ENCODE assay signal across 15 cellular contexts in the genomic region with DNA sequence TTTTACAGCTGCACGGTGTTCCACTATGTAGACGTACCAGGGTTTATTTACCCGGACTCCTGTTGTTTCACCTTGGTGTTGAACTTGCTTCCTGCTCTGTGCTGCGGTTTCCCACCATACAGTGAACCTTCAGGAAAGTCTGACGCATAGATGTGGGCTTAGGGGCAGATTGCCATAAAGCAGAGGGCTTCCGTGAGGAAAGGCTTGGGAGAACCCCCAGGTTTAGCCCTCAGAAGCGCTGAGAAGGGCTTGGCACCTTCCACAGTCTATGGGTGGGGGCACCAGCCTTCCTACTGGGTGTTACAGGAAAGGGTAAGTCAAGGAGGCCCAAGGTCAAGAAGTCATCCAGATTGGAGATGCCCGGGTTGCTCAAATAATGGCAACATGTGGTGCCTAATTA. TPM values are rescaled to one million over a fixed set of nuclear protein-coding genes. Genes with fewer than 3 reads are reported as not detected.
DNase-seq lines count a peak whose midpoint lies in the region; TF ChIP-seq lines count a peak whose summit lies in the region.
"Had no signal": no experiment of that assay in that cellular context is flagged by ENCODE, and none has a peak within 500 bp of the region (broad histone marks: within the 10 kb centered on the region; RNA-seq: fewer than 3 reads in every experiment).

No MANE protein-coding gene starts in this region.

- H3K36me3 Mint-ChIP-seq in chondrocyte (ENCODE audit: low read depth) = no peaks in the 10 kb centered on the region
- H3K36me3 Mint-ChIP-seq in mesothelial cell of epicardium = no peaks in the 10 kb centered on the region
- peaks cover 6% of the 10 kb centered on the region for H3K36me3 Mint-ChIP-seq in glutamatergic neuron (ENCODE audit: unreplicated experiment)

- peaks cover 47% of the 10 kb centered on the region for H3K4me1 Mint-ChIP-seq in chondrocyte (ENCODE audit: low read depth)
- peaks cover 72% of the 10 kb centered on the region for H3K4me1 Mint-ChIP-seq in mesothelial cell of epicardium
- peaks cover 11% of the 10 kb centered on the region for H3K4me1 Mint-ChIP-seq in glutamatergic neuron (ENCODE audit: low read depth, unreplicated experiment)

- DNase-seq in M059J (ENCODE audit: low read depth) (peak; percentile 30), chondrocyte (ENCODE audit: low spot score) (no peak), mesothelial cell of epicardium (ENCODE audit: low spot score in 2 of 2, unreplicated experiment in 2 of 2) (no peak), glutamatergic neuron (no peak), ureter (ENCODE audit: low spot score) (no peak), cerebellar cortex (ENCODE audit: low spot score) (no peak), NCI-H510A treated with DMSO at 0.1 percent for 48 hours (lab: John Stamatoyannopoulos, UW) (no peak)
- DNase-seq: activated B cell treated with CpG ODN at 0.5 μM for 24 hours; activated T-cell treated with anti-CD3 and anti-CD28 coated beads, Interleukin-2, amount 50 U/mL, for 72 hours; C1 segment of cervical spinal cord; NCI-H2029 treated with DMSO at 0.1 percent for 48 hours; psoas muscle; stimulated activated CD4-positive, alpha-beta T cell treated with anti-CD3 and anti-CD28 coated beads, Interleukin-2, amount 100 ng/mL, for 48 hours; stimulated activated naive CD4-positive, alpha-beta T cell treated with Interleukin-2 at 50 U/mL for 16 hours had no signal

- TF ChIP-seq CTCF in C4-2B (conservative IDR thresholded peaks at IDR 0.05) (no peak), chondrocyte (IDR thresholded peaks at IDR 0.05) (no peak), mesothelial cell of epicardium (IDR thresholded peaks at IDR 0.05; ENCODE audit: unreplicated experiment) (no peak), glutamatergic neuron (IDR thresholded peaks at IDR 0.05; ENCODE audit: partially characterized antibody, unreplicated experiment) (no peak)

- H3K9me3 Mint-ChIP-seq in chondrocyte (ENCODE audit: low read depth) (no peaks in the 10 kb centered on the region), mesothelial cell of epicardium (no peaks in the 10 kb centered on the region), glutamatergic neuron (ENCODE audit: unreplicated experiment) (peaks cover 4% of the 10 kb centered on the region)
- H3K9me3 Mint-ChIP-seq: activated B cell treated with CpG ODN at 0.5 μM for 24 hours; activated T-cell treated with anti-CD3 and anti-CD28 coated beads, Interleukin-2, amount 50 U/mL, for 72 hours had no signal

- peaks cover 3% of the 10 kb centered on the region for H3K27me3 Mint-ChIP-seq in chondrocyte (ENCODE audit: low read depth)
- H3K27me3 Mint-ChIP-seq in mesothelial cell of epicardium (ENCODE audit: low read depth) = peaks cover 7% of the 10 kb centered on the region
- H3K27me3 Mint-ChIP-seq in glutamatergic neuron (ENCODE audit: unreplicated experiment) = peaks cover 6% of the 10 kb centered on the region
- H3K27me3 Mint-ChIP-seq: activated B cell treated with CpG ODN at 0.5 μM for 24 hours had no signal

- H3K27ac Mint-ChIP-seq in chondrocyte (ENCODE audit: unreplicated experiment) (peak overlapping the region; percentile 13), mesothelial cell of epicardium (peak overlapping the region; percentile 92), glutamatergic neuron (ENCODE audit: unreplicated experiment) (no peak overlapping the region)
- H3K27ac Mint-ChIP-seq: activated T-cell treated with anti-CD3 and anti-CD28 coated beads, Interleukin-2, amount 50 U/mL, for 72 hours had no signal

- peak overlapping the region; percentile 91 for H3K27ac ChIP-seq in C4-2B

- no peak overlapping the region for H3K4me3 Mint-ChIP-seq in chondrocyte (ENCODE audit: unreplicated experiment)
- no peak overlapping the region for H3K4me3 Mint-ChIP-seq in mesothelial cell of epicardium
- no peak overlapping the region for H3K4me3 Mint-ChIP-seq in glutamatergic neuron (ENCODE audit: unreplicated experiment)
- H3K4me3 Mint-ChIP-seq: activated T-cell treated with anti-CD3 and anti-CD28 coated beads, Interleukin-2, amount 50 U/mL, for 72 hours had no signal

RNA-seq across cellular contexts. Expression of a gene that starts 19.2 kb away (rescaled TPM):
- total RNA-seq in M059J (2014; rRNA removed; shearing (Covaris generic)) = 63.0 and 71.2 TPM in 2 replicates
- total RNA-seq in chondrocyte (26.3 to 27.4 TPM (median 26.8 TPM) in 3 replicates), mesothelial cell of epicardium (41.4 to 46.6 TPM (median 46.0 TPM) in 3 replicates), glutamatergic neuron (ENCODE audit: unreplicated experiment) (27.7 TPM), ureter (41.8 TPM)
